In the genomic region with DNA sequence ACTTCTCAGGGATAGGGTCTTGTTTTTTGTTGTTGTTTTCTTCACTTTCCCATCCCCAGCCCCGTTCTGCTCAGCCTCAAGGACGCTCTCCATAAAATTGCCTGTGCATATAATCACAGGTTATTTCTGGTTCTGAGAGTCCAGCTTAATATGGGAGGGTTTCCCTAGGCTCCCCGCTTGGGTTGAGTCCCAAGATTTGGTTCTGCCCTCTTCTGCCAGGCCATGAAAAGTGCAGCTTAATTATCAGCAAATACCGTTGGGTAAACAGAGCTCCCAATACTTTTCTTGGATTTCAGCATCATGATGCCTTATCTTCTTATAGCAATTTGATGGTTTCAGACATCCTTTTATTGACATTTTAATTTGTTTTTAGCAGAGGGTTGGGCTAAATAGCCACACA, we compare ENCODE assay signal across 24 cellular contexts.
"Had no signal": no experiment of that assay in that cellular context is flagged by ENCODE, and none has a peak within 500 bp of the region (broad histone marks: within the 10 kb centered on the region; RNA-seq: fewer than 3 reads in every experiment).

No MANE protein-coding gene starts in this region.

- H3K4me1 ChIP-seq: left ventricle myocardium inferior, lower lobe of right lung, right atrium auricular region, sigmoid colon, testis, tibial nerve, upper lobe of right lung, vagina had no signal

- H3K27me3 Mint-ChIP-seq: stimulated activated naive CD8-positive, alpha-beta T cell treated with anti-CD3 and anti-CD28 coated beads, Interleukin-15, amount 100 ng/mL, for 72 hours had no signal

- H3K4me3 ChIP-seq: left ventricle myocardium inferior, lower lobe of right lung, right atrium auricular region, sigmoid colon, skin epidermis, testis, tibial nerve, upper lobe of right lung, vagina had no signal

- H3K27me3 ChIP-seq: right atrium auricular region, sigmoid colon, testis, tibial nerve, upper lobe of right lung, vagina had no signal

- H3K27ac ChIP-seq: left ventricle myocardium inferior, lower lobe of right lung, right atrium auricular region, sigmoid colon, skin epidermis, testis, tibial nerve, upper lobe of right lung, vagina had no signal

- DNase-seq: effector CD8-positive, alpha-beta T cell; kidney; left cardiac atrium; left ventricle myocardium inferior; lower lobe of right lung; natural killer cell; posterior cingulate gyrus; sigmoid colon; stimulated activated CD4-positive, alpha-beta T cell treated with anti-CD3 and anti-CD28 coated beads, Interleukin-2, amount 100 ng/mL, for 24 hours; stimulated activated CD4-positive, alpha-beta T cell treated with anti-CD3 and anti-CD28 coated beads, Interleukin-4, amount 100 ng/mL, for 4 hours; stimulated activated naive B cell treated with anti-CD40 and anti-IgM and Interleukin-4, amounts not matched to agents 10 μg/mL and 1 μg/mL and 100 μg/mL, for 72 hours; stimulated activated naive CD8-positive, alpha-beta T cell treated with anti-CD3 and anti-CD28 coated beads, Interleukin-15, amount 100 ng/mL, for 72 hours; testis; upper lobe of right lung had no signal

- H3K4me3 Mint-ChIP-seq: memory B cell; mesothelial cell of epicardium; natural killer cell; neural crest cell; stimulated activated naive B cell treated with anti-CD40 and anti-IgM and Interleukin-4, amounts not matched to agents 10 μg/mL and 1 μg/mL and 100 μg/mL, for 72 hours; stimulated activated naive CD8-positive, alpha-beta T cell treated with anti-CD3 and anti-CD28 coated beads, Interleukin-15, amount 100 ng/mL, for 72 hours had no signal

- H3K4me1 Mint-ChIP-seq: memory B cell; mesothelial cell of epicardium; natural killer cell; neural crest cell; stimulated activated naive B cell treated with anti-CD40 and anti-IgM and Interleukin-4, amounts not matched to agents 10 μg/mL and 1 μg/mL and 100 μg/mL, for 72 hours; stimulated activated naive CD8-positive, alpha-beta T cell treated with anti-CD3 and anti-CD28 coated beads, Interleukin-15, amount 100 ng/mL, for 72 hours had no signal

- FAIRE-seq: endometrium, frontal cortex, kidney had no signal

- H3K36me3 ChIP-seq: left ventricle myocardium inferior, lower lobe of right lung, right atrium auricular region, sigmoid colon, tibial nerve, upper lobe of right lung, vagina had no signal

- H3K9me3 ChIP-seq: lower lobe of right lung, right atrium auricular region, testis, upper lobe of right lung, vagina had no signal

- H3K36me3 Mint-ChIP-seq: mesothelial cell of epicardium, natural killer cell had no signal

- H3K27ac Mint-ChIP-seq: memory B cell; mesothelial cell of epicardium; natural killer cell; stimulated activated naive B cell treated with anti-CD40 and anti-IgM and Interleukin-4, amounts not matched to agents 10 μg/mL and 1 μg/mL and 100 μg/mL, for 72 hours; stimulated activated naive CD8-positive, alpha-beta T cell treated with anti-CD3 and anti-CD28 coated beads, Interleukin-15, amount 100 ng/mL, for 72 hours had no signal

- ATAC-seq: esophagus mucosa; left cardiac atrium; lower lobe of right lung; natural killer cell; stimulated activated naive B cell treated with anti-CD40 and anti-IgM and Interleukin-4, amounts not matched to agents 10 μg/mL and 1 μg/mL and 100 μg/mL, for 72 hours; stimulated activated naive CD8-positive, alpha-beta T cell treated with anti-CD3 and anti-CD28 coated beads, Interleukin-15, amount 100 ng/mL, for 72 hours; upper lobe of right lung had no signal
